In genomic region chr7:132933076-132933466, GRCh38 we compare ENCODE assay signal across 14 cellular contexts.
DNase-seq lines count a peak whose midpoint lies in the region; ATAC-seq, FAIRE-seq and TF ChIP-seq lines count a peak whose summit lies in the region.
"Had no signal": no experiment of that assay in that cellular context is flagged by ENCODE, and none has a peak within 500 bp of the region (broad histone marks: within the 10 kb centered on the region; RNA-seq: fewer than 3 reads in every experiment).

No MANE protein-coding gene starts in this region.

- H3K27me3 Mint-ChIP-seq in activated T-cell treated with anti-CD3 and anti-CD28 coated beads, Interleukin-2, amount 50 U/mL, for 24 hours, result no peaks in the 10 kb centered on the region

- DNase-seq in activated T-cell treated with anti-CD3 and anti-CD28 coated beads, Interleukin-2, amount 50 U/mL, for 24 hours, result no peak
- DNase-seq in activated T-cell treated with anti-CD3 and anti-CD28 coated beads, Interleukin-2, amount 50 U/mL, for 1 hour, result no peak
- no peak for DNase-seq in GM12878 (ENCODE audit: low read depth, low spot score)
- DNase-seq in skeletal muscle cell (ENCODE audit: low read depth), result peak; percentile 50
- DNase-seq in HPDE6-E6E7 (ENCODE audit: extremely low spot score), result no peak
- DNase-seq in NCI-H526 (lab: John Stamatoyannopoulos, UW), result no peak
- DNase-seq: C1 segment of cervical spinal cord, NCI-H2081, occipital lobe, SHP77 treated with DMSO at 0.1 percent for 48 hours had no signal

- H3K36me3 ChIP-seq in GM12878 (ENCODE audit: control insufficient read depth in 2 of 2, insufficient read depth in 2 of 2, low read length in 1 of 2), result peaks cover 0 to 4% of the 10 kb centered on the region in 2 experiments; a peak in 1 of 4 replicates
- H3K36me3 ChIP-seq: HAP-1 had no signal

- POLR2A ChIA-PET in GM12878 (lab: Charles Lee), result no interaction called here

- TF ChIP-seq RAD21 in GM12878 (IDR thresholded peaks at IDR 0.05; ENCODE audit: insufficient read depth, low read depth, low read length), result no peak

- H3K4me1 Mint-ChIP-seq in activated T-cell treated with anti-CD3 and anti-CD28 coated beads, Interleukin-2, amount 50 U/mL, for 24 hours (ENCODE audit: low read depth), result peaks cover 27% of the 10 kb centered on the region

- no peak overlapping the region for H3K27ac ChIP-seq in GM12878 (ENCODE audit: control insufficient read depth, insufficient read depth)
- H3K27ac ChIP-seq: HL-60 had no signal

- RAD21 ChIA-PET in GM12878 (lab: Charles Lee; ENCODE audit: unreplicated experiment), result no interaction called here

- intact Hi-C loops in GM12878 (cut with micrococcal nuclease; ENCODE audit: unreplicated experiment), result no loop called here

- H3K27ac Mint-ChIP-seq in activated T-cell treated with anti-CD3 and anti-CD28 coated beads, Interleukin-2, amount 50 U/mL, for 24 hours, result peak overlapping the region; percentile 85

- peak overlapping the region; percentile 3 for H3K4me3 Mint-ChIP-seq in activated T-cell treated with anti-CD3 and anti-CD28 coated beads, Interleukin-2, amount 50 U/mL, for 24 hours

- H4K20me1 ChIP-seq in GM12878 (ENCODE audit: control insufficient read depth, insufficient read depth), result no peaks in the 10 kb centered on the region

- TF ChIP-seq POLR2A in GM12878 (IDR thresholded peaks at IDR 0.05; ENCODE audit: low read depth, low read length), result no peak

- SMC1A ChIA-PET in GM12878 (lab: Charles Lee; ENCODE audit: uncharacterized antibody, unreplicated experiment), result no interaction called here

- CTCF ChIA-PET in GM12878 (lab: Yijun Ruan, JAX), result interaction anchor here (1.4 kb wide), 1 partner anchor 118 kb away, joined by 7 read pairs; no protein-coding TSS in a partner anchor

- H3K9me3 ChIP-seq in GM12878 (replicated peaks; ENCODE audit: control insufficient read depth, insufficient read depth, low read length), result peaks cover 3% of the 10 kb centered on the region; the same call in 2 of the 3 replicates
- H3K9me3 ChIP-seq: HAP-1 had no signal

- no peaks in the 10 kb centered on the region; the same call in 1 of the 2 replicates for H3K79me2 ChIP-seq in GM12878 (ENCODE audit: control insufficient read depth, insufficient read depth, low read length)

- H3K36me3 Mint-ChIP-seq in activated T-cell treated with anti-CD3 and anti-CD28 coated beads, Interleukin-2, amount 50 U/mL, for 24 hours (ENCODE audit: low read depth), result peaks cover 69% of the 10 kb centered on the region

- no peak for TF ChIP-seq EP300 in GM12878 (IDR thresholded peaks at IDR 0.05; ENCODE audit: borderline replicate concordance in 1 of 2, control insufficient read depth in 1 of 2, low read depth in 2 of 2, low read length in 2 of 2)

- peaks cover 13% of the 10 kb centered on the region for H3K9me3 Mint-ChIP-seq in activated T-cell treated with anti-CD3 and anti-CD28 coated beads, Interleukin-2, amount 50 U/mL, for 24 hours

- no peak overlapping the region for H3K4me2 ChIP-seq in GM12878 (ENCODE audit: control insufficient read depth, insufficient read depth)

- no peaks in the 10 kb centered on the region for H3K27me3 ChIP-seq in GM12878 (replicated peaks in 1 of 2; ENCODE audit: control insufficient read depth in 2 of 2, insufficient read depth in 2 of 2, low read length in 1 of 2)

- FAIRE-seq in GM12878 (lab: Jason Lieb, UNC), result no peak

- in situ Hi-C loops in GM12878 (cut with MboI), result no loop called here

- WGBS in GM12878 (ENCODE audit: insufficient coverage, insufficient replicate concordance, low lambda C conversion rate, missing lambda C conversion rate), result 27% methylated on average over 4 of the region's 4 CpGs

- H3K9ac ChIP-seq in GM12878 (ENCODE audit: control insufficient read depth, insufficient read depth, low read length), result no peak overlapping the region

- peaks cover 17% of the 10 kb centered on the region for H3K4me1 ChIP-seq in GM12878 (ENCODE audit: control insufficient read depth, insufficient read depth, low read length)
- H3K4me1 ChIP-seq: HAP-1 had no signal

- peak; percentile 45 for ATAC-seq in HG03521 (IDR thresholded peaks at IDR 0.05; ENCODE audit: unreplicated experiment)
- ATAC-seq in GM12878, result peak; percentile 70
- no peak for ATAC-seq in HG03135 (IDR thresholded peaks at IDR 0.05; ENCODE audit: unreplicated experiment)

- no TSS peak for BruUV-seq in GM12878 (replicated peaks; lab: Mats Ljungman, UMichigan)

- no peak for TF ChIP-seq CTCF in GM12878 (IDR thresholded peaks at IDR 0.05 in 2 of 3, conservative IDR thresholded peaks at IDR 0.05 in 1 of 3; ENCODE audit: control insufficient read depth in 2 of 3, extremely low read depth in 1 of 3, insufficient read depth in 1 of 3, low read depth in 3 of 3, low read length in 3 of 3)

- H3K4me3 ChIP-seq in GM12878 (no peak overlapping the region), skeletal muscle cell (ENCODE audit: low read depth, low read length) (no peak overlapping the region)
- H3K4me3 ChIP-seq: HAP-1 had no signal

- no peak overlapping the region for H2AFZ ChIP-seq in GM12878 (ENCODE audit: control insufficient read depth, low read depth, low read length)

TF ChIP-seq in GM12878, 131 proteins besides CTCF, POLR2A, EP300 and RAD21:
- TF ChIP-seq TAF1 (IDR thresholded peaks at IDR 0.05; ENCODE audit: borderline replicate concordance, low read depth, low read length), result no peak
- TF ChIP-seq RAD51 (IDR thresholded peaks at IDR 0.05), result peak; percentile 27; the same call in 1 of the 2 replicates
- TF ChIP-seq FOS (IDR thresholded peaks at IDR 0.05; ENCODE audit: borderline replicate concordance, extremely low read depth, insufficient read length), result no peak
- TF ChIP-seq, protein P1, sequence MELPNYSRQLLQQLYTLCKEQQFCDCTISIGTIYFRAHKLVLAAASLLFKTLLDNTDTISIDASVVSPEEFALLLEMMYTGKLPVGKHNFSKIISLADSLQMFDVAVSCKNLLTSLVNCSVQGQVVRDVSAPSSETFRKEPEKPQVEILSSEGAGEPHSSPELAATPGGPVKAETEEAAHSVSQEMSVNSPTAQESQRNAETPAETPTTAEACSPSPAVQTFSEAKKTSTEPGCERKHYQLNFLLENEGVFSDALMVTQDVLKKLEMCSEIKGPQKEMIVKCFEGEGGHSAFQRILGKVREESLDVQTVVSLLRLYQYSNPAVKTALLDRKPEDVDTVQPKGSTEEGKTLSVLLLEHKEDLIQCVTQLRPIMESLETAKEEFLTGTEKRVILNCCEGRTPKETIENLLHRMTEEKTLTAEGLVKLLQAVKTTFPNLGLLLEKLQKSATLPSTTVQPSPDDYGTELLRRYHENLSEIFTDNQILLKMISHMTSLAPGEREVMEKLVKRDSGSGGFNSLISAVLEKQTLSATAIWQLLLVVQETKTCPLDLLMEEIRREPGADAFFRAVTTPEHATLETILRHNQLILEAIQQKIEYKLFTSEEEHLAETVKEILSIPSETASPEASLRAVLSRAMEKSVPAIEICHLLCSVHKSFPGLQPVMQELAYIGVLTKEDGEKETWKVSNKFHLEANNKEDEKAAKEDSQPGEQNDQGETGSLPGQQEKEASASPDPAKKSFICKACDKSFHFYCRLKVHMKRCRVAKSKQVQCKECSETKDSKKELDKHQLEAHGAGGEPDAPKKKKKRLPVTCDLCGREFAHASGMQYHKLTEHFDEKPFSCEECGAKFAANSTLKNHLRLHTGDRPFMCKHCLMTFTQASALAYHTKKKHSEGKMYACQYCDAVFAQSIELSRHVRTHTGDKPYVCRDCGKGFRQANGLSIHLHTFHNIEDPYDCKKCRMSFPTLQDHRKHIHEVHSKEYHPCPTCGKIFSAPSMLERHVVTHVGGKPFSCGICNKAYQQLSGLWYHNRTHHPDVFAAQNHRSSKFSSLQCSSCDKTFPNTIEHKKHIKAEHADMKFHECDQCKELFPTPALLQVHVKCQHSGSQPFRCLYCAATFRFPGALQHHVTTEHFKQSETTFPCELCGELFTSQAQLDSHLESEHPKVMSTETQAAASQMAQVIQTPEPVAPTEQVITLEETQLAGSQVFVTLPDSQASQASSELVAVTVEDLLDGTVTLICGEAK (IDR thresholded peaks at IDR 0.05; ENCODE audit: borderline replicate concordance), result no peak
- TF ChIP-seq JUNB (IDR thresholded peaks at IDR 0.05), result peak; percentile 23; the same call in 1 of the 2 replicates
TF ChIP-seq in GM12878: peak in this region for 2.
